23 cellular contexts compared by ENCODE assay signal in genomic region chr5:135714126-135714894, GRCh38.
A peak's percentile ranks its signal among the peaks of the same experiment; 100 is the strongest.
DNase-seq lines count a peak whose midpoint lies in the region; ATAC-seq and TF ChIP-seq lines count a peak whose summit lies in the region.
"Had no signal": no experiment of that assay in that cellular context is flagged by ENCODE, and none has a peak within 500 bp of the region (broad histone marks: within the 10 kb centered on the region; RNA-seq: fewer than 3 reads in every experiment).

No MANE protein-coding gene starts in this region.

- no peaks in the 10 kb centered on the region for H3K4me1 Mint-ChIP-seq in natural killer cell
- H3K4me1 Mint-ChIP-seq: central memory CD8-positive, alpha-beta T cell had no signal

- peak; percentile 76 for DNase-seq in Daoy (ENCODE audit: low read depth)
- DNase-seq in NCI-H69 (lab: John Stamatoyannopoulos, UW) = peak; percentile 59
- peak; percentile 19 for DNase-seq in fibroblast of gingiva (ENCODE audit: low read depth)
- peak; percentile 45 for DNase-seq in sciatic nerve (ENCODE audit: low spot score)
- no peak for DNase-seq in KBM-7
- DNase-seq in NCI-H1092 (lab: John Stamatoyannopoulos, UW) = no peak
- DNase-seq in natural killer cell = no peak
- DNase-seq: activated CD8-positive, alpha-beta T cell treated with anti-CD3 and anti-CD28 coated beads for 36 hours; activated naive CD4-positive, alpha-beta T cell treated with Interleukin-2 at 50 U/mL for 16 hours; activated T-cell treated with anti-CD3 and anti-CD28 coated beads, Interleukin-2, amount 50 U/mL, for 1 hour; left cardiac atrium; MV-4-11; NCI-H2029 treated with DMSO at 0.1 percent for 48 hours; NCI-H510A; stimulated activated CD4-positive, alpha-beta T cell treated with anti-CD3 and anti-CD28 coated beads, Interleukin-2, amount 100 ng/mL, for 24 hours; T-helper 9 cell; transverse colon had no signal

- H3K36me3 Mint-ChIP-seq in natural killer cell = no peaks in the 10 kb centered on the region

- H3K27ac Mint-ChIP-seq in natural killer cell = no peak overlapping the region
- H3K27ac Mint-ChIP-seq: activated CD8-positive, alpha-beta T cell treated with anti-CD3 and anti-CD28 coated beads for 36 hours; progenitor cell of endocrine pancreas; stimulated activated naive CD8-positive, alpha-beta T cell treated with anti-CD3 and anti-CD28 coated beads, Interleukin-15, Interleukin-2, amounts not matched to agents 100 ng/mL and 50 ng/mL, for 24 hours had no signal

- ATAC-seq in sciatic nerve = peak; percentile 23
- no peak for ATAC-seq in natural killer cell
- ATAC-seq in GM21529 (IDR thresholded peaks at IDR 0.05; ENCODE audit: unreplicated experiment) = no peak
- ATAC-seq: activated CD8-positive, alpha-beta T cell treated with anti-CD3 and anti-CD28 coated beads for 36 hours; K562; left cardiac atrium; SK-N-SH treated with all-trans-retinoic acid at 6 μM for 48 hours had no signal

- no peaks in the 10 kb centered on the region for H3K9me3 Mint-ChIP-seq in natural killer cell
- H3K9me3 Mint-ChIP-seq: activated CD8-positive, alpha-beta T cell treated with anti-CD3 and anti-CD28 coated beads for 36 hours; central memory CD8-positive, alpha-beta T cell; stimulated activated naive CD8-positive, alpha-beta T cell treated with anti-CD3 and anti-CD28 coated beads, Interleukin-15, Interleukin-2, amounts not matched to agents 100 ng/mL and 50 ng/mL, for 24 hours had no signal

- TF ChIP-seq CTCF in natural killer cell (IDR thresholded peaks at IDR 0.05) = no peak

- intact Hi-C loops in sciatic nerve (cut with DNase I) (no loop called here), natural killer cell (cut with micrococcal nuclease) (no loop called here)

- in situ Hi-C loops in KBM-7 (cut with MboI; ENCODE audit: low pct_unique_long_range_greater_than_20kb, low sequenced_read_pairs) = no loop called here

- no peak overlapping the region for H3K4me3 Mint-ChIP-seq in natural killer cell
- H3K4me3 Mint-ChIP-seq: activated CD8-positive, alpha-beta T cell treated with anti-CD3 and anti-CD28 coated beads for 36 hours; central memory CD8-positive, alpha-beta T cell; stimulated activated naive CD8-positive, alpha-beta T cell treated with anti-CD3 and anti-CD28 coated beads, Interleukin-15, Interleukin-2, amounts not matched to agents 100 ng/mL and 50 ng/mL, for 24 hours had no signal

- H3K27me3 Mint-ChIP-seq in natural killer cell (ENCODE audit: low read depth in 2 of 2) = no peaks in the 10 kb centered on the region

Comparison
In these comparisons a context has a peak if more than half of its experiments do, and no peak if none do; other contexts are left out.
1. DNase-seq: peak in Daoy (single experiment), NCI-H69 (single experiment), fibroblast of gingiva (single experiment) and sciatic nerve (single experiment); none in KBM-7 (single experiment), NCI-H1092 (single experiment) and natural killer cell (single experiment).